2 cellular contexts compared by ENCODE assay signal in genomic region chr5:157245477-157245876, GRCh38.
TF ChIP-seq lines count a peak whose summit lies in the region.

No MANE protein-coding gene starts in this region.

TF ChIP-seq in HepG2, 621 proteins besides CTCF, POLR2A, EP300 and RAD21:
- TF ChIP-seq MAFK (conservative IDR thresholded peaks at IDR 0.05 in 1 of 2, IDR thresholded peaks at IDR 0.05 in 1 of 2; ENCODE audit: low read length in 2 of 2) (0 out of 4 replicates have a peak, but pooled peaks have one; percentile 4 to 14), FOSL2 (CRISPR knock-in tag; IDR thresholded peaks at IDR 0.05) (0 out of 2 replicates have a peak, but pooled peaks have one; percentile 9), ZNF639 (CRISPR knock-in tag; conservative IDR thresholded peaks at IDR 0.05) (no peak), CREB1 (IDR thresholded peaks at IDR 0.05) (0 out of 2 replicates have a peak, but pooled peaks have one; percentile 8), CREB1 (CRISPR knock-in tag; IDR thresholded peaks at IDR 0.05) (no peak), KAT8 (CRISPR knock-in tag; IDR thresholded peaks at IDR 0.05) (no peak), MAFF (IDR thresholded peaks at IDR 0.05; ENCODE audit: low read depth, low read length) (0 out of 2 replicates have a peak, but pooled peaks have one; percentile 5), RFX5 (IDR thresholded peaks at IDR 0.05; ENCODE audit: low read depth, low read length) (peak; percentile 74; the same call in 1 of the 2 replicates)

TF ChIP-seq in SK-N-SH, 30 proteins besides CTCF, POLR2A, EP300 and RAD21:
- TF ChIP-seq USF2 (IDR thresholded peaks at IDR 0.05; ENCODE audit: borderline replicate concordance, low read depth, low read length), result no peak
- TF ChIP-seq FOSL2 (IDR thresholded peaks at IDR 0.05; ENCODE audit: borderline replicate concordance, low read depth), result 0 out of 2 replicates have a peak, but pooled peaks have one; percentile 6
